6 cellular contexts compared by ENCODE assay signal in genomic region chr16:66308096-66308495, GRCh38. TPM values are rescaled to one million over a fixed set of nuclear protein-coding genes. Genes with fewer than 3 reads are reported as not detected.
"Had no signal": no experiment of that assay in that cellular context is flagged by ENCODE, and none has a peak within 500 bp of the region (broad histone marks: within the 10 kb centered on the region; RNA-seq: fewer than 3 reads in every experiment).

No MANE protein-coding gene starts in this region.

- H2AFZ ChIP-seq: GM23338 had no signal

- H3K27ac ChIP-seq: HL-60 had no signal

- DNase-seq: H9, HCEC 1CT had no signal

- ATAC-seq: GM23338, HepG2, K562 had no signal

- H3K4me2 ChIP-seq: GM23338 had no signal

- H3K4me3 ChIP-seq: GM23338, K562 had no signal

RNA-seq across cellular contexts. Expression of gene CDH5, which starts 58.4 kb away (rescaled TPM):
- total RNA-seq: GM23338, K562 had no signal
- polyA plus RNA-seq: K562 had no signal
